ENCODE assay signal across 10 cellular contexts in genomic region chr18:29164020-29164706, GRCh38.
DNase-seq lines count a peak whose midpoint lies in the region; ATAC-seq and TF ChIP-seq lines count a peak whose summit lies in the region.
"Had no signal": no experiment of that assay in that cellular context is flagged by ENCODE, and none has a peak within 500 bp of the region (broad histone marks: within the 10 kb centered on the region; RNA-seq: fewer than 3 reads in every experiment).

No MANE protein-coding gene starts in this region.

- WGBS in heart right ventricle, 2 donors, result 50 to 61% methylated on average over 1 of the region's 1 CpG

- H3K36me3 Mint-ChIP-seq in neural progenitor cell, result no peaks in the 10 kb centered on the region

- H3K9me3 ChIP-seq in heart right ventricle (peaks cover 0 to 4% (median 0%) of the 10 kb centered on the region in 11 donors), neural progenitor cell (ENCODE audit: low read depth) (no peaks in the 10 kb centered on the region)
- H3K9me3 ChIP-seq: BLaER1, Peyer's patch had no signal

- no peak for DNase-seq in heart right ventricle
- DNase-seq in Right ventricle myocardium inferior (ENCODE audit: missing footprints), result no peak
- peak; percentile 70 for DNase-seq in brain microvascular endothelial cell
- DNase-seq in kidney epithelial cell (ENCODE audit: low read depth), result peak; percentile 88
- no peak for DNase-seq in neural progenitor cell (ENCODE audit: low spot score)
- no peak for DNase-seq in SHP77 treated with DMSO at 0.1 percent for 48 hours (lab: John Stamatoyannopoulos, UW)
- no peak for DNase-seq in GOT3 (lab: John Stamatoyannopoulos, UW)
- DNase-seq: Peyer's patch had no signal

- no peaks in the 10 kb centered on the region for H4K20me1 ChIP-seq in neural progenitor cell (ENCODE audit: low read depth)
- H4K20me1 ChIP-seq: BLaER1 had no signal

- H3K79me2 ChIP-seq in neural progenitor cell (ENCODE audit: low read depth), result no peaks in the 10 kb centered on the region

- H3K4me1 ChIP-seq in heart right ventricle (peaks cover 0 to 6% (median 0%) of the 10 kb centered on the region in 9 donors), neural progenitor cell (no peaks in the 10 kb centered on the region)
- H3K4me1 ChIP-seq: BLaER1, Peyer's patch had no signal

- ATAC-seq in heart right ventricle, result peak in 7 of 8 donors; percentile 27 to 91 (median 82)
- ATAC-seq in Right ventricle myocardium inferior, result no peak
- ATAC-seq in GM18498 (IDR thresholded peaks at IDR 0.05; ENCODE audit: unreplicated experiment), result no peak

- H3K4me3 ChIP-seq in heart right ventricle (no peak overlapping the region), brain microvascular endothelial cell (ENCODE audit: low read depth, low read length) (no peak overlapping the region), kidney epithelial cell (ENCODE audit: low read depth, low read length) (no peak overlapping the region), neural progenitor cell (no peak overlapping the region)
- H3K4me3 ChIP-seq: BLaER1, Peyer's patch had no signal

- H3F3A ChIP-seq in neural progenitor cell (ENCODE audit: low read depth), result no peaks in the 10 kb centered on the region

- no peak overlapping the region for H2AFZ ChIP-seq in neural progenitor cell (replicated peaks)

- TF ChIP-seq CTCF in heart right ventricle (IDR thresholded peaks at IDR 0.05) (no peak), brain microvascular endothelial cell (IDR thresholded peaks at IDR 0.05; ENCODE audit: low read depth, low read length, missing control alignments) (no peak), kidney epithelial cell (IDR thresholded peaks at IDR 0.05; ENCODE audit: insufficient read depth, low read length, poor library complexity, severe bottlenecking) (no peak), neural progenitor cell (IDR thresholded peaks at IDR 0.05) (no peak)

- H3K27me3 Mint-ChIP-seq in neural progenitor cell (ENCODE audit: insufficient read depth, low read depth), result no peaks in the 10 kb centered on the region

- peaks cover 7% of the 10 kb centered on the region for H3K9me3 Mint-ChIP-seq in neural progenitor cell

- no peak overlapping the region for H3K4me2 ChIP-seq in neural progenitor cell
- H3K4me2 ChIP-seq: BLaER1 had no signal

- in situ Hi-C loops in brain microvascular endothelial cell (cut with HindIII; ENCODE audit: low pct_ligation_motif_present, low sequenced_read_pairs), result no loop called here

- H3K4me3 Mint-ChIP-seq in neural progenitor cell, result no peak overlapping the region

- peaks cover 4% of the 10 kb centered on the region for H3K4me1 Mint-ChIP-seq in neural progenitor cell

- no peak overlapping the region for H3K27ac Mint-ChIP-seq in neural progenitor cell

- H3K9ac ChIP-seq in neural progenitor cell, result no peak overlapping the region
- H3K9ac ChIP-seq: BLaER1 had no signal

- intact Hi-C loops in heart right ventricle (cut with DNase I), result no loop called here
- intact Hi-C loops in Right ventricle myocardium inferior (cut with DNase I), result no loop called here

- H3K27ac ChIP-seq in heart right ventricle (peak overlapping the region in 5 of 10 donors; percentile 32 to 61 (median 42)), brain microvascular endothelial cell (peak overlapping the region; percentile 71), neural progenitor cell (no peak overlapping the region)
- H3K27ac ChIP-seq: BLaER1 had no signal

- no peaks in the 10 kb centered on the region for H3K36me3 ChIP-seq in heart right ventricle
- no peaks in the 10 kb centered on the region for H3K36me3 ChIP-seq in brain microvascular endothelial cell (replicated peaks)
- no peaks in the 10 kb centered on the region for H3K36me3 ChIP-seq in kidney epithelial cell (ENCODE audit: control insufficient read depth, insufficient read depth, low read length)
- no peaks in the 10 kb centered on the region for H3K36me3 ChIP-seq in neural progenitor cell
- H3K36me3 ChIP-seq: BLaER1, Peyer's patch had no signal

- H3K27me3 ChIP-seq in heart right ventricle, result no peaks in the 10 kb centered on the region
- no peaks in the 10 kb centered on the region for H3K27me3 ChIP-seq in brain microvascular endothelial cell (replicated peaks)
- H3K27me3 ChIP-seq in kidney epithelial cell (ENCODE audit: control insufficient read depth, insufficient read depth, low read length), result no peaks in the 10 kb centered on the region
- no peaks in the 10 kb centered on the region for H3K27me3 ChIP-seq in neural progenitor cell
- H3K27me3 ChIP-seq: BLaER1, Peyer's patch had no signal

Comparison
In these comparisons a context has a peak if more than half of its experiments do, and no peak if none do; other contexts are left out.
1. ATAC-seq: peak in heart right ventricle (7 of 8); none in Right ventricle myocardium inferior (single experiment) and GM18498 (single experiment).
2. DNase-seq: peak in brain microvascular endothelial cell (single experiment) and kidney epithelial cell (single experiment); none in heart right ventricle (0 of 2), Right ventricle myocardium inferior (single experiment), neural progenitor cell (single experiment), SHP77 treated with DMSO at 0.1 percent for 48 hours (single experiment) and GOT3 (single experiment).